8 cellular contexts compared by ENCODE assay signal in the genomic region with DNA sequence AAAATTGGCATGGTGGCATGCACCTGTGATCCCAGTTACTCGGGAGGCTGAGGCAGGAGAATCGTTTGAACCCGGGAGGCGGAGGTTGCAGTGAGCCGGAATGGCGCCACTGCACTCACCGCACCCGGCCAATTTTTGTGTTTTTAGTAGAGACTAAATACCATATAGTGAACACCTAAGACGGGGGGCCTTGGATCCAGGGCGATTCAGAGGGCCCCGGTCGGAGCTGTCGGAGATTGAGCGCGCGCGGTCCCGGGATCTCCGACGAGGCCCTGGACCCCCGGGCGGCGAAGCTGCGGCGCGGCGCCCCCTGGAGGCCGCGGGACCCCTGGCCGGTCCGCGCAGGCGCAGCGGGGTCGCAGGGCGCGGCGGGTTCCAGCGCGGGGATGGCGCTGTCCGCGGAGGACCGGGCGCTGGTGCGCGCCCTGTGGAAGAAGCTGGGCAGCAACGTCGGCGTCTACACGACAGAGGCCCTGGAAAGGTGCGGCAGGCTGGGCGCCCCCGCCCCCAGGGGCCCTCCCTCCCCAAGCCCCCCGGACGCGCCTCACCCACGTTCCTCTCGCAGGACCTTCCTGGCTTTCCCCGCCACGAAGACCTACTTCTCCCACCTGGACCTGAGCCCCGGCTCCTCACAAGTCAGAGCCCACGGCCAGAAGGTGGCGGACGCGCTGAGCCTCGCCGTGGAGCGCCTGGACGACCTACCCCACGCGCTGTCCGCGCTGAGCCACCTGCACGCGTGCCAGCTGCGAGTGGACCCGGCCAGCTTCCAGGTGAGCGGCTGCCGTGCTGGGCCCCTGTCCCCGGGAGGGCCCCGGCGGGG. TPM values are rescaled to one million over a fixed set of nuclear protein-coding genes. Genes with fewer than 3 reads are reported as not detected.
DNase-seq lines count a peak whose midpoint lies in the region; ATAC-seq and TF ChIP-seq lines count a peak whose summit lies in the region.

A gene (plus strand): TSS at position 359 of the 820 bp plus-strand sequence. CDS start 28 bp downstream, at position 387.

- H3K4me2 ChIP-seq in OCI-LY7 (ENCODE audit: low read length) = peak within 1 kb of the TSS; percentile 26; the same call in 1 of the 2 replicates

- H3K36me3 Mint-ChIP-seq in immature natural killer cell = peaks cover 0 to 3% (median 0%) of the 10 kb centered on the region in 3 donors

- no peak within 1 kb of the TSS for H3K4me3 ChIP-seq in OCI-LY7 (ENCODE audit: low read depth, low read length, poor library complexity, severe bottlenecking)

- intact Hi-C loops in OCI-LY7 (cut with micrococcal nuclease; ENCODE audit: unreplicated experiment) = no loop called here

- H3K27ac Mint-ChIP-seq in immature natural killer cell = no peak within 1 kb of the TSS

- peaks cover 7 to 13% of the 10 kb centered on the region in 2 donors for H3K4me1 Mint-ChIP-seq in immature natural killer cell

- no peak within 1 kb of the TSS for H3K27ac ChIP-seq in OCI-LY7 (ENCODE audit: low read depth, low read length, poor library complexity, severe bottlenecking)

- DNase-seq in OCI-LY7 (ENCODE audit: low spot score) = no peak
- DNase-seq in astrocyte of the hippocampus (ENCODE audit: low read depth, low spot score) = peak; percentile 78
- peak; percentile 52 to 58 (median 56) for DNase-seq in immature natural killer cell
- DNase-seq in stimulated activated CD8-positive, alpha-beta memory T cell treated with anti-CD3 and anti-CD28 coated beads, Interleukin-15, amount 100 ng/mL, for 48 hours (ENCODE audit: low read depth in 2 of 2) = peak; percentile 19 to 25
- DNase-seq in amniotic stem cell (lab: John Stamatoyannopoulos, UW) = no peak

- H3K9me3 Mint-ChIP-seq in immature natural killer cell = no peaks in the 10 kb centered on the region

- ATAC-seq in GM21381 (IDR thresholded peaks at IDR 0.05; ENCODE audit: unreplicated experiment) (no peak), HG03039 (IDR thresholded peaks at IDR 0.05; ENCODE audit: unreplicated experiment) (no peak)

- H3K79me2 ChIP-seq in OCI-LY7 (ENCODE audit: insufficient read depth, low read depth, low read length) = no peaks in the 10 kb centered on the region

- peaks cover 19% of the 10 kb centered on the region; the same call in 1 of the 2 replicates for H3K36me3 ChIP-seq in OCI-LY7 (ENCODE audit: insufficient read depth, low read length)

- H4K20me1 ChIP-seq in OCI-LY7 (ENCODE audit: insufficient read depth, low read length) = no peaks in the 10 kb centered on the region

- H2AFZ ChIP-seq in OCI-LY7 (ENCODE audit: low read length) = no peak within 1 kb of the TSS

- no TSS peak for BruUV-seq in OCI-LY7 (replicated peaks; lab: Mats Ljungman, UMichigan)

- CTCF ChIA-PET in OCI-LY7 (lab: Charles Lee; ENCODE audit: unreplicated experiment) = no interaction called here

- H3K9me3 ChIP-seq in OCI-LY7 (ENCODE audit: low read length) = no peaks in the 10 kb centered on the region

- TF ChIP-seq CTCF in GM12874 (IDR thresholded peaks at IDR 0.05; ENCODE audit: insufficient read depth, low read depth, low read length) = peak; percentile 39; the same call in 1 of the 2 replicates
- no peak for TF ChIP-seq CTCF in OCI-LY7 (conservative IDR thresholded peaks at IDR 0.05; ENCODE audit: low read length)

- POLR2A ChIA-PET in OCI-LY7 (lab: Charles Lee) = no interaction called here

- H3K9me2 ChIP-seq in OCI-LY7 (ENCODE audit: insufficient read depth, low read length) = no peaks in the 10 kb centered on the region

- H3K4me1 ChIP-seq in OCI-LY7 (ENCODE audit: insufficient read depth, low read length, poor library complexity, severe bottlenecking) = peaks cover 4% of the 10 kb centered on the region

- H3K4me3 Mint-ChIP-seq in immature natural killer cell = peak within 1 kb of the TSS; percentile 57 to 68 (median 68)

- H3K27me3 Mint-ChIP-seq in immature natural killer cell (ENCODE audit: low read depth in 3 of 3) = peaks cover 10 to 20% (median 17%) of the 10 kb centered on the region in 3 donors

RNA-seq across cellular contexts. Expression of the gene that starts here (rescaled TPM):
- not detected in 2 replicates for total RNA-seq in OCI-LY7 (2014; rRNA removed; shearing (Covaris generic))
- not detected in 2 replicates for total RNA-seq in OCI-LY7 (2022)
- polyA plus RNA-seq in immature natural killer cell = 10 to 100 TPM in 1 of 3 donors, 1 to 10 TPM in 2; 4.9 to 10.3 (median 8.9) TPM

Comparison
In these comparisons a context has a peak if more than half of its experiments do, and no peak if none do; other contexts are left out.
1. DNase-seq: peak in astrocyte of the hippocampus (single experiment), immature natural killer cell (3 of 3) and stimulated activated CD8-positive, alpha-beta memory T cell treated with anti-CD3 and anti-CD28 coated beads, Interleukin-15, amount 100 ng/mL, for 48 hours (2 of 2); none in OCI-LY7 (single experiment) and amniotic stem cell (single experiment).